Comparison of ENCODE assay signal across 21 cellular contexts in the genomic region with DNA sequence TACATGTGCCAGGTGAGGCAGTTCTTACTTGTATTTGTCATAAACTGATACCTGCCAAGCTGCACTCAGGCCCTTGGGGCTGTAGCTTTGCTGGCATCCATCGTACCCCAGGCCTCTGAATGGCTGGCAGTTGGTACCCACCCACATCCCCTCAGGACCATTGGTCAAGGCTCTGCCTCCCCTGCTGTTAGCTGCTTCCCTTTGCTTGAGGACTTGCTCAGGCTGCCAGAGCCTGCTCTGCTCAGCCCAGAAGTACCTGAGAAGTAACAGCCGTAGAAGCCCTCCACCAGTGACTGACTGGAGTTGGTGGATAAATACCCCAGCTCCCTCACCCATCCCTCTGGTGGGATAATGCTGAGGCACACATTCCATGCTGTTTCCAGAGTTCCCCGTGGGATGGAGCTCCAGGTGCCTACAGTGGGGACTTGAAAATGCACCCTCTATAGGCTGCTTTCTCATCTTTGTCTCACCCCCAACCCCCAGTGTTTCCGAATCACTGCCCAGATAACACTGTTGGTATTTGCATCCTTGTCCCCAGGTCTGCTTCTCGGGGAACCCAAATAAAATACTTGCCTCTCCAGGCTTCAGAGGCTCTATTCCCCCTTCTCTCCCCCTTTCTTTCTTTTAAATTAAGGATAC. TPM values are rescaled to one million over a fixed set of nuclear protein-coding genes. Genes with fewer than 3 reads are reported as not detected.
DNase-seq lines count a peak whose midpoint lies in the region; ATAC-seq and TF ChIP-seq lines count a peak whose summit lies in the region.
"Had no signal": no experiment of that assay in that cellular context is flagged by ENCODE, and none has a peak within 500 bp of the region (broad histone marks: within the 10 kb centered on the region; RNA-seq: fewer than 3 reads in every experiment).

No MANE protein-coding gene starts in this region.

- TF ChIP-seq EP300 in SK-N-SH (IDR thresholded peaks at IDR 0.05; ENCODE audit: borderline replicate concordance in 1 of 2, low read depth in 1 of 2, low read length in 1 of 2) (no peak), transverse colon (IDR thresholded peaks at IDR 0.05; ENCODE audit: low read depth) (no peak)

- in situ Hi-C loops in transverse colon (cut with MboI; ENCODE audit: low pct_ligation_motif_present in 1 of 4, low pct_unique_long_range_greater_than_20kb in 1 of 4, low sequenced_read_pairs in 3 of 4), result no loop called here

- TF ChIP-seq RAD21 in SK-N-SH (IDR thresholded peaks at IDR 0.05; ENCODE audit: low read length), result no peak

- H4K20me1 ChIP-seq in SK-N-SH (ENCODE audit: insufficient read depth) (no peaks in the 10 kb centered on the region), GM23338 (replicated peaks; ENCODE audit: insufficient read depth) (peaks cover 7% of the 10 kb centered on the region; the same call in 1 of the 2 replicates)

- peaks cover 66% of the 10 kb centered on the region for H3K27me3 Mint-ChIP-seq in GM23338 (ENCODE audit: insufficient read depth, low read depth, poor library complexity)
- peaks cover 96% of the 10 kb centered on the region for H3K27me3 Mint-ChIP-seq in WTC11 (ENCODE audit: low read depth)

- H3K4me3 ChIP-seq in SK-N-SH (ENCODE audit: low read depth in 2 of 2, low read length in 1 of 2), result no peak overlapping the region
- H3K4me3 ChIP-seq in GM23338, result no peak overlapping the region
- H3K4me3 ChIP-seq in lung, result no peak overlapping the region
- no peak overlapping the region for H3K4me3 ChIP-seq in transverse colon
- H3K4me3 ChIP-seq: K562 had no signal

- H3K27me3 ChIP-seq in SK-N-SH (ENCODE audit: insufficient read depth) (no peaks in the 10 kb centered on the region), GM23338 (ENCODE audit: insufficient read depth) (peaks cover 97% of the 10 kb centered on the region), lung (ENCODE audit: control insufficient read depth, insufficient read depth) (no peaks in the 10 kb centered on the region), transverse colon (peaks cover 30% of the 10 kb centered on the region)

- H2AFZ ChIP-seq in SK-N-SH (ENCODE audit: low read depth) (no peak overlapping the region), GM23338 (no peak overlapping the region)

- H3K9me3 ChIP-seq in SK-N-SH, result no peaks in the 10 kb centered on the region
- H3K9me3 ChIP-seq in lung (ENCODE audit: control insufficient read depth in 2 of 2, insufficient read depth in 1 of 2, low read length in 1 of 2), result peaks cover 0 to 2% of the 10 kb centered on the region in 2 donors
- no peaks in the 10 kb centered on the region for H3K9me3 ChIP-seq in transverse colon

- H3K36me3 Mint-ChIP-seq in GM23338 (ENCODE audit: low read depth) (peaks cover 2% of the 10 kb centered on the region; the same call in 1 of the 3 replicates), WTC11 (no peaks in the 10 kb centered on the region)

- no peak overlapping the region for H3K4me3 Mint-ChIP-seq in GM23338
- no peak overlapping the region for H3K4me3 Mint-ChIP-seq in WTC11
- H3K4me3 Mint-ChIP-seq: B cell, H9 had no signal

- intact Hi-C loops in transverse colon (cut with DNase I; ENCODE audit: low total_unique reads), result no loop called here

- H3K9ac ChIP-seq in SK-N-SH, result no peak overlapping the region

- H3K27ac ChIP-seq in SK-N-SH (ENCODE audit: low read depth in 2 of 2, low read length in 1 of 2) (no peak overlapping the region), GM23338 (ENCODE audit: low read depth) (no peak overlapping the region), lung (ENCODE audit: low read depth in 1 of 2, low read length in 1 of 2) (no peak overlapping the region), transverse colon (no peak overlapping the region)

- H3K27ac Mint-ChIP-seq in GM23338 (no peak overlapping the region), WTC11 (no peak overlapping the region)
- H3K27ac Mint-ChIP-seq: B cell, H9 had no signal

- H3K36me3 ChIP-seq in SK-N-SH (replicated peaks in 1 of 2; ENCODE audit: control insufficient read depth in 1 of 2, insufficient read depth in 2 of 2, low read length in 1 of 2), result no peaks in the 10 kb centered on the region
- H3K36me3 ChIP-seq in GM23338 (ENCODE audit: insufficient read depth), result no peaks in the 10 kb centered on the region
- H3K36me3 ChIP-seq in lung (ENCODE audit: control insufficient read depth in 2 of 2, insufficient read depth in 2 of 2, low read length in 2 of 2), result no peaks in the 10 kb centered on the region
- H3K36me3 ChIP-seq in transverse colon, result no peaks in the 10 kb centered on the region

- ATAC-seq in SK-N-SH treated with all-trans-retinoic acid at 6 μM for 48 hours (peak; percentile 41; the same call in 2 of the 3 replicates), GM23338 (peak; percentile 10; the same call in 2 of the 3 replicates), WTC11 (peak; percentile 21), lung (ENCODE audit: insufficient read depth, low FRiP score) (no peak)
- ATAC-seq: K562 had no signal

- TF ChIP-seq CTCF in SK-N-SH (IDR thresholded peaks at IDR 0.05), result no peak
- TF ChIP-seq CTCF in GM23338 (conservative IDR thresholded peaks at IDR 0.05; ENCODE audit: low read depth in 2 of 2), result peak; percentile 7 to 40; a peak in 2 of 4 replicates
- TF ChIP-seq CTCF in WTC11 (IDR thresholded peaks at IDR 0.05), result no peak
- TF ChIP-seq CTCF in lung (IDR thresholded peaks at IDR 0.05; ENCODE audit: control extremely low read depth, extremely low read depth), result no peak
- TF ChIP-seq CTCF in transverse colon (IDR thresholded peaks at IDR 0.05), result no peak

- H3K4me2 ChIP-seq in SK-N-SH (no peak overlapping the region), GM23338 (0 out of 2 replicates have a peak overlapping the region, but pooled peaks have one; percentile 72)

- CTCF ChIA-PET in SK-N-SH (lab: Yijun Ruan, JAX) (interaction anchor here (0.8 to 2.7 kb wide), 3 partner anchors 12 to 301 kb away, joined by 3 to 9 read pairs (median 6); no protein-coding TSS in a partner anchor), WTC11 (lab: Charles Lee) (interaction anchor here (0.6 to 3.3 kb wide), 9 partner anchors 11 to 175 kb away, joined by 3 to 35 read pairs (median 4); no protein-coding TSS in a partner anchor)

- H3F3A ChIP-seq in SK-N-SH (replicated peaks; ENCODE audit: insufficient read depth) (no peaks in the 10 kb centered on the region), GM23338 (replicated peaks; ENCODE audit: low read depth) (no peaks in the 10 kb centered on the region)

- H3K79me2 ChIP-seq in SK-N-SH (ENCODE audit: insufficient read depth) (no peaks in the 10 kb centered on the region), GM23338 (replicated peaks; ENCODE audit: insufficient read depth) (no peaks in the 10 kb centered on the region)

- no peak for TF ChIP-seq POLR2A in transverse colon (IDR thresholded peaks at IDR 0.05)

- H3K4me1 Mint-ChIP-seq in GM23338 (peaks cover 44% of the 10 kb centered on the region), WTC11 (peaks cover 31% of the 10 kb centered on the region)

- no peaks in the 10 kb centered on the region for H3K9me2 ChIP-seq in SK-N-SH
- H3K9me2 ChIP-seq in GM23338 (ENCODE audit: insufficient read depth), result no peaks in the 10 kb centered on the region

- WGBS in SK-N-SH (ENCODE audit: low lambda C conversion rate), result 76% methylated on average over 5 of the region's 5 CpGs
- 79 to 87% methylated on average over 5 of the region's 5 CpGs for WGBS in lung, 2 donors
- WGBS in transverse colon (ENCODE audit: low coverage in 1 of 2), 2 donors, result 71% methylated on average over 5 of the region's 5 CpGs; no CpG with 5 or more reads in 1 of the 2 donors

- H3K4me1 ChIP-seq in SK-N-SH (ENCODE audit: control insufficient read depth in 1 of 2, insufficient read depth in 2 of 2, low read depth in 1 of 2, low read length in 1 of 2), result peaks cover 0 to 29% of the 10 kb centered on the region in 2 experiments; a peak in 1 of 4 replicates
- peaks cover 26% of the 10 kb centered on the region; the same call in 1 of the 2 replicates for H3K4me1 ChIP-seq in GM23338 (ENCODE audit: insufficient read depth)
- H3K4me1 ChIP-seq in lung (ENCODE audit: control insufficient read depth in 2 of 2, insufficient read depth in 2 of 2, low read length in 2 of 2), result no peaks in the 10 kb centered on the region
- H3K4me1 ChIP-seq in transverse colon, result no peaks in the 10 kb centered on the region

- POLR2A ChIA-PET in SK-N-SH (lab: Yijun Ruan, JAX), result no interaction called here
- POLR2A ChIA-PET in WTC11 (lab: Charles Lee), result interaction anchor here (1.0 kb wide), 1 partner anchor 53 kb away, joined by 3 read pairs; no protein-coding TSS in a partner anchor

- H3K9me3 Mint-ChIP-seq in GM23338 (no peaks in the 10 kb centered on the region; the same call in 2 of the 3 replicates), WTC11 (no peaks in the 10 kb centered on the region)
- H3K9me3 Mint-ChIP-seq: H9 had no signal

- DNase-seq in SK-N-SH, result no peak
- DNase-seq in GM23338 (ENCODE audit: low spot score), result peak; percentile 27
- no peak for DNase-seq in WTC11 (ENCODE audit: low spot score)
- DNase-seq in lung (ENCODE audit: low spot score), result peak; percentile 15
- no peak for DNase-seq in SHP77 treated with DMSO at 0.1 percent for 48 hours (lab: John Stamatoyannopoulos, UW)
- DNase-seq in DMS 273 (lab: John Stamatoyannopoulos, UW; ENCODE audit: unreplicated experiment), result no peak
- no peak for DNase-seq in transverse colon
- DNase-seq: 8988T; DMS 273 treated with DMSO at 0.1 percent for 48 hours; DND-41; H9; NCI-H1105 treated with DMSO at 0.1 percent for 48 hours; NCI-H1694; NCI-H2081 treated with DMSO at 0.1 percent for 48 hours; NCI-H446 treated with DMSO at 0.1 percent for 48 hours; NCI-H69; NK-92 treated with Interleukin-12 subunit alpha and Interleukin-12 subunit beta, amount 100 ng/mL, for 24 hours had no signal

RNA-seq across cellular contexts. Expression of gene EBF4, which starts 7.3 kb away (rescaled TPM):
- polyA plus RNA-seq in SK-N-SH (2012; rRNA removed) (15.9 and 20.6 TPM in 2 replicates), GM23338 (2016; fragmentation: Nextera tagmentation; extraction: Ambion mirVana) (1.4 and 1.6 TPM in 2 replicates), lung (1 to 10 TPM; 5.8 to 6.5 TPM)
- polyA plus RNA-seq in SK-N-SH (2012; cell fraction: cytosol; rRNA removed), result 8.4 and 13.2 TPM in 2 replicates
- polyA plus RNA-seq in SK-N-SH (2012; cell fraction: nucleus; rRNA removed), result 103 and 177 TPM in 2 replicates
- 0.50 and 0.66 TPM in 2 replicates for total RNA-seq in GM23338 (2014; rRNA removed; shearing (Covaris generic))
- total RNA-seq in WTC11 (2021) (2.7 to 5.0 TPM (median 3.2 TPM) in 3 replicates), lung (10 to 100 TPM in 1 of 2 donors, 1 to 10 TPM in 1; 8.2 to 15.8 TPM), transverse colon (100 to 1,000 TPM in 1 of 4 donors, 1 to 10 TPM in 3; 3.7 to 101 (median 5.4) TPM)
- total RNA-seq: G401 had no signal
- polyA plus RNA-seq: K562 had no signal

RNA-seq across cellular contexts. Expression of gene IDH3B, which starts 35.9 kb away (rescaled TPM):
- polyA plus RNA-seq in SK-N-SH (2012; rRNA removed) (233 and 268 TPM in 2 replicates), GM23338 (2016; fragmentation: Nextera tagmentation; extraction: Ambion mirVana) (77.7 and 87.1 TPM in 2 replicates), lung (10 to 100 TPM; 65.3 to 83.1 TPM)
- polyA plus RNA-seq in SK-N-SH (2012; cell fraction: cytosol; rRNA removed), result 158 and 196 TPM in 2 replicates
- polyA plus RNA-seq in SK-N-SH (2012; cell fraction: nucleus; rRNA removed), result 526 and 663 TPM in 2 replicates
- 126 and 141 TPM in 2 replicates for total RNA-seq in GM23338 (2014; rRNA removed; shearing (Covaris generic))
- total RNA-seq in WTC11 (2021) (101 to 136 TPM (median 107 TPM) in 3 replicates), lung (10 to 100 TPM; 67.9 to 72.4 TPM), transverse colon (100 to 1,000 TPM in 2 of 4 donors, 10 to 100 TPM in 2; 71.8 to 152 (median 106) TPM)

RNA-seq across cellular contexts. Expression of gene NOP56, which starts 47.5 kb away (rescaled TPM):
- polyA plus RNA-seq in SK-N-SH (2012; rRNA removed) (158 and 218 TPM in 2 replicates), GM23338 (2016; fragmentation: Nextera tagmentation; extraction: Ambion mirVana) (569 and 576 TPM in 2 replicates), lung (100 to 1,000 TPM; 109 to 114 TPM)
- 111 and 114 TPM in 2 replicates for polyA plus RNA-seq in SK-N-SH (2012; cell fraction: cytosol; rRNA removed)
- 520 and 629 TPM in 2 replicates for polyA plus RNA-seq in SK-N-SH (2012; cell fraction: nucleus; rRNA removed)
- 429 and 447 TPM in 2 replicates for total RNA-seq in GM23338 (2014; rRNA removed; shearing (Covaris generic))
- total RNA-seq in WTC11 (2021) (484 to 634 TPM (median 500 TPM) in 3 replicates), lung (100 to 1,000 TPM in 1 of 2 donors, 10 to 100 TPM in 1; 73.3 to 138 TPM), transverse colon (100 to 1,000 TPM in 2 of 4 donors, 10 to 100 TPM in 2; 32.8 to 303 (median 126) TPM)

Comparison
In these comparisons a context has a peak if more than half of its experiments do, and no peak if none do; other contexts are left out.
1. DNase-seq: peak in GM23338 (single experiment) and lung (single experiment); none in SK-N-SH (single experiment), WTC11 (single experiment), SHP77 treated with DMSO at 0.1 percent for 48 hours (single experiment), DMS 273 (single experiment) and transverse colon (single experiment).
2. CTCF ChIP-seq: peak in GM23338 (2 of 2); none in SK-N-SH (single experiment), WTC11 (single experiment), lung (single experiment) and transverse colon (0 of 5).